1 cellular context compared by ENCODE assay signal in the genomic region with DNA sequence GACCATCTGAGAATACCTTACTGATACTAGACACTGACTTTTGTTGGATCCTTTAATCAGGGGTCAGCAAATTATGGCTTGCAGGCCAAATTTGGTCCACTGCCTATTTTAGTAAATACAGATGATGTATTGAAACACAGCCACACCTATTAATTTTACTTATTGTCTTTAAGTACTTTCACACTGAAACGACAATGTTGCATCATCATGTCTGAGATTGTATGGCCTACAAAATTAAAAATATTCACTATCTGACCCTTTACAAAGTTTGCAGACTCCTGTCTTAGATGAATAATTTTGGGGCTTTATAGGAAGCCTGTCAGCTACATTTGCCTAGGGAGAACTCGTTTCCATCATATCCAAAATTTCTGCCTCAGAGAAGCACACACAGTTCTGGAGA.
TF ChIP-seq lines count a peak whose summit lies in the region.

No MANE protein-coding gene starts in this region.

TF ChIP-seq in K562, 482 proteins besides CTCF, POLR2A, EP300 and RAD21:
- TF ChIP-seq ATF3 (IDR thresholded peaks at IDR 0.05) = 0 out of 2 replicates have a peak, but pooled peaks have one; percentile 25
- no peak for TF ChIP-seq ATF3 (CRISPR knock-in tag; conservative IDR thresholded peaks at IDR 0.05)
- TF ChIP-seq CEBPG (CRISPR knock-in tag; IDR thresholded peaks at IDR 0.05) = no peak
- TF ChIP-seq CEBPG (tag; conservative IDR thresholded peaks at IDR 0.05 in 1 of 2, IDR thresholded peaks at IDR 0.05 in 1 of 2) = peak in 1 of 2 experiments; percentile 63; a peak in 1 of 4 replicates
- no peak for TF ChIP-seq PHB2 (IDR thresholded peaks at IDR 0.05; ENCODE audit: low read depth)
- TF ChIP-seq SREBF1 (IDR thresholded peaks at IDR 0.05; ENCODE audit: borderline replicate concordance, low read depth, low read length) = no peak
